In the genomic region with DNA sequence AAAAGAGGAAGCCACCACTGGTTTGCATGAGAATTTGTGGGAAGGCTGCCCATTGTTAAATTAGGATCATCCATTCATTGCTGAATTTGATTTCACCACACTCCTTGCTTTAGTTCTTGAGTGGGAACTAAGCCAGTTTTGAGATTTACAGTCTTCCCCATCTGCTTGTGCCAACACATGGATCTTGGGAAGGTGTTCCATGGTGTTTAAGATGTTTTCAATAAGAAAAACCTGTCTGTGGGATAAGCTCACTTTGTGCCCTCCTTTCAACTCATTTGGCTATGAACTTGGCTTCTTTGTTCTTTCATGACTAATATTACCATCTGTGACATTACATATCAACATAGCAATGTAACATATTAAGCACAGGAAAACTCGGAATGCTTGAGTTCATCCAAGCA, we compare ENCODE assay signal across 23 cellular contexts.
DNase-seq lines count a peak whose midpoint lies in the region; ATAC-seq and TF ChIP-seq lines count a peak whose summit lies in the region.
"Had no signal": no experiment of that assay in that cellular context is flagged by ENCODE, and none has a peak within 500 bp of the region (broad histone marks: within the 10 kb centered on the region; RNA-seq: fewer than 3 reads in every experiment).

No MANE protein-coding gene starts in this region.

- intact Hi-C loops in IMR-90 (cut with micrococcal nuclease) (no loop called here), testis (cut with DNase I; ENCODE audit: low total_unique reads) (no loop called here)

- H3K27ac ChIP-seq in IMR-90 (ENCODE audit: insufficient read depth, low read length) (no peak overlapping the region), testis (no peak overlapping the region)

- no peak overlapping the region; the same call in 1 of the 2 replicates for H3K4ac ChIP-seq in IMR-90 (ENCODE audit: low read depth, low read length)

- H2AFZ ChIP-seq in IMR-90 (replicated peaks; ENCODE audit: low read length, poor library complexity): no peak overlapping the region

- H2AK5ac ChIP-seq in IMR-90 (ENCODE audit: low read depth, low read length): no peak overlapping the region

- H3K36me3 ChIP-seq in IMR-90 (ENCODE audit: control insufficient read depth, insufficient read depth, low read length): no peaks in the 10 kb centered on the region
- H3K36me3 ChIP-seq in testis (ENCODE audit: low read depth, missing control alignments): no peaks in the 10 kb centered on the region
- H3K36me3 ChIP-seq: gastroesophageal sphincter had no signal

- peak; percentile 39 for DNase-seq in GM04503 (ENCODE audit: low read depth)
- peak; percentile 44 for DNase-seq in IMR-90
- peak; percentile 59 for DNase-seq in fibroblast of mammary gland (ENCODE audit: low read depth)
- DNase-seq in myocyte (ENCODE audit: low read depth): peak; percentile 71
- DNase-seq in activated naive CD8-positive, alpha-beta T cell treated with anti-CD3 and anti-CD28 coated beads, Interleukin-2, amount 50 U/mL, for 24 hours: no peak
- no peak for DNase-seq in erythroblast (lab: John Stamatoyannopoulos, UW)
- DNase-seq in testis: no peak
- DNase-seq: CD4-positive, alpha-beta memory T cell; cerebellar nuclear complex; kidney; NCI-H1048; NCI-H187; NCI-H345; NCI-H748 treated with DMSO at 0.1 percent for 48 hours; stimulated activated CD8-positive, alpha-beta memory T cell treated with anti-CD3 and anti-CD28 coated beads, Interleukin-4, amount 100 ng/mL, for 48 hours had no signal

- H3K27me3 ChIP-seq in IMR-90 (ENCODE audit: control insufficient read depth, insufficient read depth, low read length) (no peaks in the 10 kb centered on the region), testis (no peaks in the 10 kb centered on the region)
- H3K27me3 ChIP-seq: gastroesophageal sphincter had no signal

- no peaks in the 10 kb centered on the region for H4K20me1 ChIP-seq in IMR-90 (ENCODE audit: insufficient read depth, low read length)

- H3K27ac Mint-ChIP-seq in activated naive CD8-positive, alpha-beta T cell treated with anti-CD3 and anti-CD28 coated beads, Interleukin-2, amount 50 U/mL, for 24 hours: no peak overlapping the region
- H3K27ac Mint-ChIP-seq: activated naive CD4-positive, alpha-beta T cell treated with anti-CD3 and anti-CD28 coated beads, Interleukin-2, amount 50 U/mL, for 24 hours; activated T-helper 1 cell treated with anti-CD3 and anti-CD28 coated beads, Interleukin-12 subunit alpha, Interleukin-12 subunit beta, Interleukin-2, Interleukin-4 antibody, amounts not matched to agents 30 ng/mL and 10 ng/mL and 1 ng/mL, durations not matched to agents 14 hours and 24 hours and 36 hours; CD4-positive, alpha-beta memory T cell; progenitor cell of endocrine pancreas; type B pancreatic cell had no signal

- no peak overlapping the region for H2BK15ac ChIP-seq in IMR-90 (ENCODE audit: low read depth, low read length)

- H3K4me3 ChIP-seq in IMR-90 (ENCODE audit: insufficient read depth, low read depth, low read length): no peak overlapping the region
- no peak overlapping the region for H3K4me3 ChIP-seq in fibroblast of mammary gland (ENCODE audit: control insufficient read depth, low read depth, low read length)
- no peak overlapping the region for H3K4me3 ChIP-seq in testis
- H3K4me3 ChIP-seq: gastroesophageal sphincter, lung had no signal

- H2BK5ac ChIP-seq in IMR-90 (ENCODE audit: low read depth, low read length, poor library complexity, severe bottlenecking): no peak overlapping the region

- in situ Hi-C loops in IMR-90 (cut with MboI; ENCODE audit: low sequenced_read_pairs): no loop called here

- H2BK20ac ChIP-seq in IMR-90 (ENCODE audit: low read depth, low read length): no peak overlapping the region; the same call in 1 of the 2 replicates

- no peaks in the 10 kb centered on the region for H3K9me1 ChIP-seq in IMR-90 (ENCODE audit: insufficient read depth, low read length)

- no peaks in the 10 kb centered on the region for H3K36me3 Mint-ChIP-seq in activated naive CD8-positive, alpha-beta T cell treated with anti-CD3 and anti-CD28 coated beads, Interleukin-2, amount 50 U/mL, for 24 hours (ENCODE audit: low read depth)
- H3K36me3 Mint-ChIP-seq: activated naive CD4-positive, alpha-beta T cell treated with anti-CD3 and anti-CD28 coated beads, Interleukin-2, amount 50 U/mL, for 24 hours; CD4-positive, alpha-beta memory T cell; type B pancreatic cell had no signal

- WGBS in IMR-90 (ENCODE audit: extremely low coverage in 2 of 2, insufficient read length in 1 of 2), 2 experiments: no CpG with 5 or more reads among the region's 1 CpG
- 81 to 95% methylated on average over 1 of the region's 1 CpG for WGBS in testis, 2 donors

- H3K23ac ChIP-seq in IMR-90 (ENCODE audit: low read depth, low read length): no peak overlapping the region

- no peak overlapping the region for H4K5ac ChIP-seq in IMR-90 (ENCODE audit: low read depth, low read length)

- no peak overlapping the region; the same call in 1 of the 2 replicates for H3K18ac ChIP-seq in IMR-90 (ENCODE audit: low read depth, low read length)

- H4K91ac ChIP-seq in IMR-90 (ENCODE audit: insufficient read depth, low read depth, low read length): no peak overlapping the region

- TF ChIP-seq POLR2A in IMR-90 (IDR thresholded peaks at IDR 0.05; ENCODE audit: low read depth, low read length) (no peak), erythroblast (IDR thresholded peaks at IDR 0.05; ENCODE audit: low read length) (no peak), testis (IDR thresholded peaks at IDR 0.05) (no peak)

- H3K27me3 Mint-ChIP-seq in activated naive CD8-positive, alpha-beta T cell treated with anti-CD3 and anti-CD28 coated beads, Interleukin-2, amount 50 U/mL, for 24 hours: no peaks in the 10 kb centered on the region
- H3K27me3 Mint-ChIP-seq: activated naive CD4-positive, alpha-beta T cell treated with anti-CD3 and anti-CD28 coated beads, Interleukin-2, amount 50 U/mL, for 24 hours; CD4-positive, alpha-beta memory T cell; progenitor cell of endocrine pancreas; type B pancreatic cell had no signal

- no peak overlapping the region for H2BK120ac ChIP-seq in IMR-90 (ENCODE audit: low read depth, low read length)

- no peaks in the 10 kb centered on the region; the same call in 1 of the 2 replicates for H3K4me1 ChIP-seq in IMR-90 (ENCODE audit: control insufficient read depth, insufficient read depth, low read length)
- H3K4me1 ChIP-seq in testis: no peaks in the 10 kb centered on the region

- no peak overlapping the region for H3K56ac ChIP-seq in IMR-90 (ENCODE audit: extremely low read depth, insufficient read depth, low read length)

- no peak overlapping the region for H3K4me2 ChIP-seq in IMR-90 (ENCODE audit: low read depth, low read length)

- no peak for TF ChIP-seq CTCF in IMR-90 (conservative IDR thresholded peaks at IDR 0.05; ENCODE audit: low read depth, low read length)
- no peak for TF ChIP-seq CTCF in fibroblast of mammary gland (conservative IDR thresholded peaks at IDR 0.05; ENCODE audit: control insufficient read depth, insufficient read depth, low read depth, low read length)
- TF ChIP-seq CTCF in testis (IDR thresholded peaks at IDR 0.05): no peak

- H3K79me1 ChIP-seq in IMR-90 (ENCODE audit: low read depth in 1 of 2, low read length in 2 of 2): peaks cover 0 to 3% of the 10 kb centered on the region in 2 experiments; a peak in 2 of 4 replicates

- no peaks in the 10 kb centered on the region for H3K4me1 Mint-ChIP-seq in activated naive CD8-positive, alpha-beta T cell treated with anti-CD3 and anti-CD28 coated beads, Interleukin-2, amount 50 U/mL, for 24 hours
- H3K4me1 Mint-ChIP-seq: activated naive CD4-positive, alpha-beta T cell treated with anti-CD3 and anti-CD28 coated beads, Interleukin-2, amount 50 U/mL, for 24 hours; CD4-positive, alpha-beta memory T cell had no signal

- ATAC-seq in IMR-90 (ENCODE audit: low read depth) (no peak), GM18502 (IDR thresholded peaks at IDR 0.05; ENCODE audit: poor library complexity, unreplicated experiment) (no peak)
- ATAC-seq in activated naive CD8-positive, alpha-beta T cell treated with anti-CD3 and anti-CD28 coated beads, Interleukin-2, amount 50 U/mL, for 24 hours: no peak
- ATAC-seq: gastroesophageal sphincter, HepG2 had no signal

- dilution Hi-C loops in IMR-90 (cut with HindIII; ENCODE audit: low sequenced_read_pairs, unreplicated experiment): no loop called here

- TF ChIP-seq RAD21 in IMR-90 (IDR thresholded peaks at IDR 0.05; ENCODE audit: low read length): no peak

- POLR2A ChIA-PET in IMR-90 (lab: Charles Lee; ENCODE audit: unreplicated experiment): no interaction called here

- no peaks in the 10 kb centered on the region for H3K9me3 ChIP-seq in IMR-90 (ENCODE audit: control insufficient read depth, insufficient read depth, low read length)
- H3K9me3 ChIP-seq in testis: no peaks in the 10 kb centered on the region
- H3K9me3 ChIP-seq: gastroesophageal sphincter had no signal

- no peak overlapping the region for H3K14ac ChIP-seq in IMR-90 (replicated peaks; ENCODE audit: low read depth, low read length)

- H4K8ac ChIP-seq in IMR-90 (ENCODE audit: low read depth in 2 of 2, low read length in 2 of 2): no peak overlapping the region

- CTCF ChIA-PET in IMR-90 (lab: Yijun Ruan, JAX): no interaction called here

- BruUV-seq in IMR-90 (replicated peaks; lab: Mats Ljungman, UMichigan): no TSS peak

- no peak overlapping the region for H2AK9ac ChIP-seq in IMR-90 (replicated peaks; ENCODE audit: low read depth, low read length, poor library complexity)

- H3K9me3 Mint-ChIP-seq in activated naive CD8-positive, alpha-beta T cell treated with anti-CD3 and anti-CD28 coated beads, Interleukin-2, amount 50 U/mL, for 24 hours: no peaks in the 10 kb centered on the region
- H3K9me3 Mint-ChIP-seq: activated naive CD4-positive, alpha-beta T cell treated with anti-CD3 and anti-CD28 coated beads, Interleukin-2, amount 50 U/mL, for 24 hours; type B pancreatic cell had no signal

- H3K9ac ChIP-seq in IMR-90 (ENCODE audit: low read depth, low read length): no peak overlapping the region

- no peak overlapping the region for H3K4me3 Mint-ChIP-seq in activated naive CD8-positive, alpha-beta T cell treated with anti-CD3 and anti-CD28 coated beads, Interleukin-2, amount 50 U/mL, for 24 hours
- H3K4me3 Mint-ChIP-seq: activated naive CD4-positive, alpha-beta T cell treated with anti-CD3 and anti-CD28 coated beads, Interleukin-2, amount 50 U/mL, for 24 hours; activated T-helper 1 cell treated with anti-CD3 and anti-CD28 coated beads, Interleukin-12 subunit alpha, Interleukin-12 subunit beta, Interleukin-2, Interleukin-4 antibody, amounts not matched to agents 30 ng/mL and 10 ng/mL and 1 ng/mL, durations not matched to agents 14 hours and 24 hours and 36 hours; CD4-positive, alpha-beta memory T cell; type B pancreatic cell had no signal

TF ChIP-seq in IMR-90, 13 proteins besides CTCF, POLR2A, EP300 and RAD21:
- TF ChIP-seq CEBPB (IDR thresholded peaks at IDR 0.05; ENCODE audit: low read depth, low read length): no peak
- TF ChIP-seq, protein P1, sequence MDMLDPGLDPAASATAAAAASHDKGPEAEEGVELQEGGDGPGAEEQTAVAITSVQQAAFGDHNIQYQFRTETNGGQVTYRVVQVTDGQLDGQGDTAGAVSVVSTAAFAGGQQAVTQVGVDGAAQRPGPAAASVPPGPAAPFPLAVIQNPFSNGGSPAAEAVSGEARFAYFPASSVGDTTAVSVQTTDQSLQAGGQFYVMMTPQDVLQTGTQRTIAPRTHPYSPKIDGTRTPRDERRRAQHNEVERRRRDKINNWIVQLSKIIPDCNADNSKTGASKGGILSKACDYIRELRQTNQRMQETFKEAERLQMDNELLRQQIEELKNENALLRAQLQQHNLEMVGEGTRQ (IDR thresholded peaks at IDR 0.05; ENCODE audit: low read depth, low read length): no peak
TF ChIP-seq in IMR-90: peak in this region for 0.

Comparison
In these comparisons a context has a peak if more than half of its experiments do, and no peak if none do; other contexts are left out.
1. DNase-seq: peak in GM04503 (single experiment), IMR-90 (single experiment), fibroblast of mammary gland (single experiment) and myocyte (single experiment); none in activated naive CD8-positive, alpha-beta T cell treated with anti-CD3 and anti-CD28 coated beads, Interleukin-2, amount 50 U/mL, for 24 hours (single experiment), erythroblast (0 of 2) and testis (single experiment).